In the genomic region with DNA sequence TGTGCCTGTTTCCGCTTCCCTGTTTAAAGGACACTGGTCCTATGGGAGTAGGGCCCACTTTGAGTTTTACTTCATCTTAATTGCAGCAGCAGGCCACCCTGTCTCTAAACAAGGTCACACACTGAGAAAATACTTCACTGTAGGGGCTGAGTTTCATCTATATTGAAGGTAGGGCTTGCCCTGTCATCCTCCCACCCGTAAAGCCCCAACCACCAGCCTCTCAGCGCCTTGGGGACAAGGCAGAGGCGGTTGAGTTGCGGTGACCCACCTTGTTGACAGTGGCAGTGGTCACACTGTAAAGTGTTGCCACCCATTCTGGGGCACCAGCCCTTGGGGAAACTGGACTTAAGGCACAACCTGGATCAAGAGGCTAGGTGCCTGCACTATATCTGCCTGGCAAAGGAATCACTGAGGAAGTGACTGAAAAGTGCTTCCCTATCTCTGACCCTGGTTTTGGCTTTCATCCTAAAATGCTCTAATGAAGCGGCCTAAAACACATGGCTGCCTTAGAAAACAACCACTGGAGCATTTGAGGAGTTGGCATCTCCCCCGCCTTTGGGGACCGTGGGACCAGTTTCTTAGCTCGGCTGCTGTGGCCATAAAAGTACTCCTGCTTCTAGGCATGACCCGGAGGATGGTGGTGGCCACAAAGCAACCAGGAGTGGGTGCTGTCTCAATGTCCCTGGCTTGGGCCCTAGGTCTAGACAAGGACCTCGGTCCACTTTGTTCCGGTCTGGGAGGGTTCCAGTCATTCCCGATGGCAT, we compare ENCODE assay signal across 10 cellular contexts. TPM values are rescaled to one million over a fixed set of nuclear protein-coding genes. Genes with fewer than 3 reads are reported as not detected.
DNase-seq lines count a peak whose midpoint lies in the region; ATAC-seq and TF ChIP-seq lines count a peak whose summit lies in the region.
"Had no signal": no experiment of that assay in that cellular context is flagged by ENCODE, and none has a peak within 500 bp of the region (broad histone marks: within the 10 kb centered on the region; RNA-seq: fewer than 3 reads in every experiment).

No MANE protein-coding gene starts in this region.

- H3K27me3 Mint-ChIP-seq in activated naive CD4-positive, alpha-beta T cell treated with anti-CD3 and anti-CD28 coated beads for 36 hours (ENCODE audit: low read depth): no peaks in the 10 kb centered on the region
- H3K27me3 Mint-ChIP-seq in T-cell: no peaks in the 10 kb centered on the region
- peaks cover 12% of the 10 kb centered on the region for H3K27me3 Mint-ChIP-seq in Calu3 (ENCODE audit: unreplicated experiment)

- no TSS peak for BruUV-seq in Calu3 (replicated peaks; lab: Mats Ljungman, UMichigan)

- H3K9me3 ChIP-seq in skeletal muscle tissue (ENCODE audit: control insufficient read depth in 3 of 3, low read length in 3 of 3): no peaks in the 10 kb centered on the region

- no peak overlapping the region for H3K4me3 ChIP-seq in skeletal muscle tissue (ENCODE audit: low read length in 3 of 3)

- POLR2A ChIA-PET in T-cell (lab: Charles Lee): no interaction called here

- H3K4me1 ChIP-seq in skeletal muscle tissue (ENCODE audit: control insufficient read depth in 3 of 3, insufficient read depth in 3 of 3, low read length in 3 of 3): peaks cover 8 to 18% (median 9%) of the 10 kb centered on the region in 3 donors

- H3K4me1 Mint-ChIP-seq in activated naive CD4-positive, alpha-beta T cell treated with anti-CD3 and anti-CD28 coated beads for 36 hours (ENCODE audit: low read depth): peaks cover 55% of the 10 kb centered on the region
- peaks cover 26 to 48% (median 37%) of the 10 kb centered on the region in 3 donors for H3K4me1 Mint-ChIP-seq in T-cell
- peaks cover 10% of the 10 kb centered on the region for H3K4me1 Mint-ChIP-seq in Calu3 (ENCODE audit: low read depth, unreplicated experiment)

- peak in 1 of 4 experiments; percentile 31 for ATAC-seq in T-cell (replicated peaks in 1 of 4)
- ATAC-seq in HG02678 (IDR thresholded peaks at IDR 0.05; ENCODE audit: unreplicated experiment): no peak

- no peaks in the 10 kb centered on the region for H3K36me3 Mint-ChIP-seq in activated naive CD4-positive, alpha-beta T cell treated with anti-CD3 and anti-CD28 coated beads for 36 hours (ENCODE audit: low read depth)
- H3K36me3 Mint-ChIP-seq in T-cell: no peaks in the 10 kb centered on the region
- no peaks in the 10 kb centered on the region for H3K36me3 Mint-ChIP-seq in Calu3 (ENCODE audit: insufficient read depth, unreplicated experiment)

- peak overlapping the region; percentile 28 for H3K27ac ChIP-seq in skeletal muscle tissue (ENCODE audit: low read depth, low read length)
- H3K27ac ChIP-seq: brain microvascular endothelial cell had no signal

- DNase-seq in activated naive CD4-positive, alpha-beta T cell treated with anti-CD3 and anti-CD28 coated beads for 36 hours: no peak
- no peak for DNase-seq in activated naive CD4-positive, alpha-beta T cell treated with anti-CD3 and anti-CD28 coated beads, Interleukin-2, amount 50 U/mL, for 16 hours
- DNase-seq in T-cell (no peak), dermis blood vessel endothelial cell (peak; percentile 37), Calu3 (no peak), HK-2 (ENCODE audit: unreplicated experiment) (no peak)
- DNase-seq: NCI-H2029 treated with DMSO at 0.1 percent for 48 hours had no signal

- no peak overlapping the region for H3K9ac ChIP-seq in skeletal muscle tissue (ENCODE audit: low read depth in 1 of 3, low read length in 3 of 3)

- TF ChIP-seq CTCF in Calu3 (IDR thresholded peaks at IDR 0.05; ENCODE audit: unreplicated experiment): no peak

- H3K36me3 ChIP-seq in skeletal muscle tissue (ENCODE audit: control insufficient read depth in 3 of 3, insufficient read depth in 3 of 3, low read length in 3 of 3): no peaks in the 10 kb centered on the region
- H3K36me3 ChIP-seq: brain microvascular endothelial cell had no signal

- no peak overlapping the region for H3K4me3 Mint-ChIP-seq in activated naive CD4-positive, alpha-beta T cell treated with anti-CD3 and anti-CD28 coated beads for 36 hours
- H3K4me3 Mint-ChIP-seq in T-cell (peak overlapping the region in 1 of 3 donors; percentile 66), Calu3 (ENCODE audit: low read depth, unreplicated experiment) (no peak overlapping the region)

- intact Hi-C loops in activated naive CD4-positive, alpha-beta T cell treated with anti-CD3 and anti-CD28 coated beads for 36 hours (cut with micrococcal nuclease): no loop called here
- intact Hi-C loops in Calu3 (cut with micrococcal nuclease; ENCODE audit: unreplicated experiment): no loop called here

- no peaks in the 10 kb centered on the region for H3K9me3 Mint-ChIP-seq in activated naive CD4-positive, alpha-beta T cell treated with anti-CD3 and anti-CD28 coated beads for 36 hours
- H3K9me3 Mint-ChIP-seq in T-cell: no peaks in the 10 kb centered on the region
- H3K9me3 Mint-ChIP-seq in Calu3 (ENCODE audit: low read depth, unreplicated experiment): peaks cover 3% of the 10 kb centered on the region

- CTCF ChIA-PET in activated naive CD4-positive, alpha-beta T cell treated with anti-CD3 and anti-CD28 coated beads for 36 hours (lab: Charles Lee): interaction anchor here (0.7 to 1.9 kb wide), 2 partner anchors 37 to 337 kb away, joined by 3 to 6 read pairs; no protein-coding TSS in a partner anchor
- CTCF ChIA-PET in T-cell (lab: Charles Lee): no interaction called here
- CTCF ChIA-PET in Calu3 (lab: Charles Lee): no interaction called here

- H3K27me3 ChIP-seq in skeletal muscle tissue (ENCODE audit: control insufficient read depth in 3 of 3, insufficient read depth in 3 of 3, low read length in 3 of 3): no peaks in the 10 kb centered on the region
- H3K27me3 ChIP-seq: brain microvascular endothelial cell had no signal

- peak overlapping the region; percentile 69 for H3K27ac Mint-ChIP-seq in activated naive CD4-positive, alpha-beta T cell treated with anti-CD3 and anti-CD28 coated beads for 36 hours
- H3K27ac Mint-ChIP-seq in T-cell: peak overlapping the region; percentile 37 to 46
- no peak overlapping the region for H3K27ac Mint-ChIP-seq in Calu3 (ENCODE audit: unreplicated experiment)

RNA-seq across cellular contexts. Expression of a gene that starts 7.8 kb away (rescaled TPM):
- total RNA-seq in activated naive CD4-positive, alpha-beta T cell treated with anti-CD3 and anti-CD28 coated beads for 36 hours: 100 to 1,000 TPM; 271 to 295 TPM
- 100 to 1,000 TPM; 268 to 308 (median 304) TPM for total RNA-seq in T-cell
- 344 and 584 TPM in 2 replicates for total RNA-seq in dermis blood vessel endothelial cell
- 96.0 TPM for total RNA-seq in skeletal muscle tissue
- 188 and 199 TPM in 2 replicates for total RNA-seq in Calu3 (2022)
